Comparison of ENCODE assay signal across 8 cellular contexts in the genomic region with DNA sequence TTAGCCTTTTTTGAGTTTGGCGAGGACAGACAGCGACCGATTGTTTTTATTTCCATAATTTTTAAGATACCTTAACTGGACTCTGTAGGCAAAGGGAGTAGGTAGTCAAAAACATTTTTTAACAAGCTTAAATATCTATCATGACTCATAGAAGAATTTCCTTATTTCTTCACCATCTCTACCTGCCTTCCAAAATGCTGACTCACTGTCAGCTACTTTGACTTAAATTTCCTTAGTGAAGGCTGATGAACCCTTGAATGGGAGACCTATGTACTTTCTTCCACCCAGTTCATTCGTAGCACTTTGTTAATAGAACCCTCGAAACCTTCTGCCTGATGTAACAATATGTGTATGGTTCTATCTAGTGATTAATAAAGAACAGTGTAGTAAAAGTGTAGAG. TPM values are rescaled to one million over a fixed set of nuclear protein-coding genes. Genes with fewer than 3 reads are reported as not detected.
DNase-seq lines count a peak whose midpoint lies in the region; ATAC-seq and TF ChIP-seq lines count a peak whose summit lies in the region.

No MANE protein-coding gene starts in this region.

- H3K36me3 Mint-ChIP-seq in type B pancreatic cell: no peaks in the 10 kb centered on the region

- 74 to 86% (median 78%) methylated on average over 5 of the region's 5 CpGs for WGBS in heart left ventricle, 4 donors

- no peak for TF ChIP-seq CTCF in heart left ventricle (IDR thresholded peaks at IDR 0.05)
- TF ChIP-seq CTCF in WERI-Rb-1 (IDR thresholded peaks at IDR 0.05; ENCODE audit: low read depth, low read length): no peak
- TF ChIP-seq CTCF in type B pancreatic cell (conservative IDR thresholded peaks at IDR 0.05): no peak

- TF ChIP-seq POLR2A in heart left ventricle (IDR thresholded peaks at IDR 0.05): no peak

- ATAC-seq in heart left ventricle: no peak
- ATAC-seq in Right ventricle myocardium inferior: no peak
- no peak for ATAC-seq in HG03432 (IDR thresholded peaks at IDR 0.05; ENCODE audit: unreplicated experiment)

- no peaks in the 10 kb centered on the region for H3K36me3 ChIP-seq in heart left ventricle
- H3K36me3 ChIP-seq in WERI-Rb-1: no peaks in the 10 kb centered on the region
- H3K36me3 ChIP-seq in iPS-20b (ENCODE audit: insufficient read depth, low read depth, low read length): no peaks in the 10 kb centered on the region

- DNase-seq in heart left ventricle (no peak), Right ventricle myocardium inferior (ENCODE audit: missing footprints) (no peak), WERI-Rb-1 (no peak), type B pancreatic cell (ENCODE audit: extremely low spot score, unreplicated experiment) (no peak), NCI-H2029 (lab: John Stamatoyannopoulos, UW) (no peak), KG1 (lab: John Stamatoyannopoulos, UW) (no peak)

- no peaks in the 10 kb centered on the region for H3K27me3 ChIP-seq in heart left ventricle
- H3K27me3 ChIP-seq in WERI-Rb-1 (ENCODE audit: insufficient read depth, low read depth, severe bottlenecking): no peaks in the 10 kb centered on the region
- no peaks in the 10 kb centered on the region for H3K27me3 ChIP-seq in iPS-20b (ENCODE audit: insufficient read depth, low read length)

- peaks cover 0 to 40% (median 23%) of the 10 kb centered on the region in 12 donors for H3K4me1 ChIP-seq in heart left ventricle
- peaks cover 14% of the 10 kb centered on the region for H3K4me1 ChIP-seq in iPS-20b (ENCODE audit: insufficient read depth, low read length)

- peak overlapping the region in 11 of 12 donors; percentile 68 to 93 (median 87) for H3K4me3 ChIP-seq in heart left ventricle
- peak overlapping the region; percentile 88 for H3K4me3 ChIP-seq in WERI-Rb-1 (ENCODE audit: low read depth, low read length)
- H3K4me3 ChIP-seq in iPS-20b (ENCODE audit: low read length): peak overlapping the region; percentile 91

- H3K27ac ChIP-seq in heart left ventricle (peak overlapping the region in 10 of 12 donors; percentile 93 to 98 (median 95)), WERI-Rb-1 (no peak overlapping the region), iPS-20b (ENCODE audit: low read length) (peak overlapping the region; percentile 40)

- H3K9me3 ChIP-seq in heart left ventricle (no peaks in the 10 kb centered on the region), WERI-Rb-1 (ENCODE audit: severe bottlenecking) (no peaks in the 10 kb centered on the region), iPS-20b (ENCODE audit: insufficient read depth, low read depth, low read length) (no peaks in the 10 kb centered on the region)

- H3K4me3 Mint-ChIP-seq in type B pancreatic cell: peak overlapping the region; percentile 100

- intact Hi-C loops in heart left ventricle (cut with DNase I) (loop anchor here in 2 of 10 donors (10.0 kb wide), 2 partner anchors 80 to 90 kb away; no protein-coding TSS in a partner anchor), Right ventricle myocardium inferior (cut with DNase I) (no loop called here)

- no peaks in the 10 kb centered on the region for H3K27me3 Mint-ChIP-seq in type B pancreatic cell

- peak overlapping the region; percentile 98 for H3K9ac ChIP-seq in iPS-20b (ENCODE audit: low read depth, low read length)

- no peaks in the 10 kb centered on the region for H3K9me3 Mint-ChIP-seq in type B pancreatic cell

- H3K27ac Mint-ChIP-seq in type B pancreatic cell: peak overlapping the region; percentile 98

- peaks cover 19% of the 10 kb centered on the region for H3K4me1 Mint-ChIP-seq in type B pancreatic cell (ENCODE audit: unreplicated experiment)

RNA-seq across cellular contexts. Expression of a gene that starts 1.1 kb away (rescaled TPM):
- 10 to 100 TPM; 13.1 to 23.9 (median 18.8) TPM for total RNA-seq in heart left ventricle
- polyA plus RNA-seq in heart left ventricle: 10 to 100 TPM in 1 of 2 donors, 1 to 10 TPM in 1; 7.1 to 16.7 TPM
- 14.7 TPM for total RNA-seq in Right ventricle myocardium inferior
- total RNA-seq in type B pancreatic cell (ENCODE audit: low replicate concordance): 34.4 and 38.9 TPM in 2 replicates
